In the genomic region with DNA sequence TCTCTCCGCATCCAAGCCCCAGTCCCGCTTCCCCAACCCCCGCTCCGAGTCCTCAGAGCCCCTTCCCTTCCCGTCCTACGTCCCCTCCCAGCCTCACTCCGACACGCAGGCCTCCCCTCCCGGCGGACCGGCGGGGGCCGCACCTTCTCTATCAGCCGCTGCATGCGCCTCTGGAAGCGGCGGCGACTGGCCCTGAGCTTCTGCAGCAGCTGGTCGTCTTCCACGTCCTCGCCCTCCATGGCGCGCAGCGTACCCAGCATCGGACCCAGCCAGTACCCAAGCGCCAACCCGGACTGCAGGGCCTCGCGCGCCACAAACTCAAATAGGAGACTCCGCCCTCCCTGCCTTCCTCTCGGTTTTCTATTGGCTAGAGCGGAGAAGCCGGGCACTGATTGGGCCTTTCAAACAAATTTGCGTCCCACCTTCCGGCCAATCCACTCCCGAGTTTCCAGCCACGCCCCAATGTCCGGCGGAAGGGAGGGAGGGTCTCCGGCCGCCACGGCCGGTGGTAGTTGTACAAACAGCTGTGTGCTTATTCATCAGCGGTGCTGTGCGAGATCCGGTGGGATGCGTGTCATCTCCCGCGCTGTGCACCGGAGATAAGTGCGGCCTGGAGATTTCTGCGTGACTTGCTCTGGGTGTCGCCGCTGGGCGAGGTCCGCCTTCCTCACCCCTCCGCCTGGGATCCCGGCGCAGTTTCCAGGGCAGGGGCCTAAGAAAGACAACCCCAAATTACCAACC, we compare ENCODE assay signal across 8 cellular contexts. TPM values are rescaled to one million over a fixed set of nuclear protein-coding genes. Genes with fewer than 3 reads are reported as not detected.
DNase-seq lines count a peak whose midpoint lies in the region; ATAC-seq and TF ChIP-seq lines count a peak whose summit lies in the region.

A gene with protein sequence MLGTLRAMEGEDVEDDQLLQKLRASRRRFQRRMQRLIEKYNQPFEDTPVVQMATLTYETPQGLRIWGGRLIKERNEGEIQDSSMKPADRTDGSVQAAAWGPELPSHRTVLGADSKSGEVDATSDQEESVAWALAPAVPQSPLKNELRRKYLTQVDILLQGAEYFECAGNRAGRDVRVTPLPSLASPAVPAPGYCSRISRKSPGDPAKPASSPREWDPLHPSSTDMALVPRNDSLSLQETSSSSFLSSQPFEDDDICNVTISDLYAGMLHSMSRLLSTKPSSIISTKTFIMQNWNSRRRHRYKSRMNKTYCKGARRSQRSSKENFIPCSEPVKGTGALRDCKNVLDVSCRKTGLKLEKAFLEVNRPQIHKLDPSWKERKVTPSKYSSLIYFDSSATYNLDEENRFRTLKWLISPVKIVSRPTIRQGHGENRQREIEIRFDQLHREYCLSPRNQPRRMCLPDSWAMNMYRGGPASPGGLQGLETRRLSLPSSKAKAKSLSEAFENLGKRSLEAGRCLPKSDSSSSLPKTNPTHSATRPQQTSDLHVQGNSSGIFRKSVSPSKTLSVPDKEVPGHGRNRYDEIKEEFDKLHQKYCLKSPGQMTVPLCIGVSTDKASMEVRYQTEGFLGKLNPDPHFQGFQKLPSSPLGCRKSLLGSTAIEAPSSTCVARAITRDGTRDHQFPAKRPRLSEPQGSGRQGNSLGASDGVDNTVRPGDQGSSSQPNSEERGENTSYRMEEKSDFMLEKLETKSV (minus strand): TSS at position 295 of the 741 bp plus-strand sequence. CDS start 35 bp downstream, at position 260.

- no TSS peak for BruUV-seq in PC-9 (replicated peaks; lab: Mats Ljungman, UMichigan)

- POLR2A ChIA-PET in PC-9 (lab: Charles Lee; ENCODE audit: unreplicated experiment), result interaction anchor here (0.5 to 1.0 kb wide), 5 partner anchors 120 to 1897 kb away, joined by 4 to 6 read pairs (median 5); no protein-coding TSS in a partner anchor

- H3K27ac ChIP-seq in PC-9, result peak within 1 kb of the TSS; percentile 21; the same call in 1 of the 2 replicates
- peak within 1 kb of the TSS; percentile 66 to 79 for H3K27ac ChIP-seq in esophagus (ENCODE audit: low read depth in 2 of 2, low read length in 1 of 2)
- peak within 1 kb of the TSS; percentile 26 for H3K27ac ChIP-seq in muscle layer of duodenum (ENCODE audit: low read length)

- no peaks in the 10 kb centered on the region for H4K20me1 ChIP-seq in PC-9 (ENCODE audit: insufficient read depth)

- DNase-seq in DMS53 treated with DMSO at 0.1 percent for 48 hours (lab: John Stamatoyannopoulos, UW; ENCODE audit: unreplicated experiment), result peak; percentile 85
- DNase-seq in KBM-7, result peak; percentile 97
- peak; percentile 95 to 98 for DNase-seq in PC-9
- DNase-seq in activated T-cell treated with anti-CD3 and anti-CD28 coated beads for 48 hours (ENCODE audit: low read depth), result peak; percentile 88
- peak; percentile 83 for DNase-seq in stimulated activated CD8-positive, alpha-beta memory T cell treated with anti-CD3 and anti-CD28 coated beads, Interleukin-7, amount 100 ng/mL, for 24 hours (ENCODE audit: low read depth)

- in situ Hi-C loops in KBM-7 (cut with MboI; ENCODE audit: low pct_unique_long_range_greater_than_20kb, low sequenced_read_pairs), result no loop called here

- intact Hi-C loops in PC-9 (cut with micrococcal nuclease; ENCODE audit: unreplicated experiment), result loop anchor here (2.0 to 10.0 kb wide), 4 partner anchors 120 to 1253 kb away; a partner anchor contains a TSS

- TF ChIP-seq CTCF in PC-9 (conservative IDR thresholded peaks at IDR 0.05), result no peak

- H3K4me3 ChIP-seq in PC-9 (peak within 1 kb of the TSS; percentile 100), esophagus (ENCODE audit: low read depth in 1 of 2, low read length in 2 of 2) (peak within 1 kb of the TSS; percentile 68 to 85), muscle layer of duodenum (ENCODE audit: low read depth in 1 of 2, low read length in 2 of 2) (peak within 1 kb of the TSS; percentile 70 to 89)

- H3K9me3 ChIP-seq in PC-9 (ENCODE audit: insufficient read depth, low read depth), result no peaks in the 10 kb centered on the region
- H3K9me3 ChIP-seq in esophagus (ENCODE audit: control insufficient read depth in 2 of 2, insufficient read depth in 1 of 2, low read depth in 1 of 2, low read length in 1 of 2), result no peaks in the 10 kb centered on the region
- no peaks in the 10 kb centered on the region for H3K9me3 ChIP-seq in muscle layer of duodenum (ENCODE audit: control insufficient read depth in 1 of 2, low read length in 2 of 2)

- peak; percentile 94 for ATAC-seq in GM21723 (IDR thresholded peaks at IDR 0.05; ENCODE audit: unreplicated experiment)

- H3K9me2 ChIP-seq in PC-9 (ENCODE audit: insufficient read depth), result no peaks in the 10 kb centered on the region

- H3K36me3 ChIP-seq in PC-9 (ENCODE audit: low read depth) (peaks cover 26% of the 10 kb centered on the region), esophagus (ENCODE audit: control insufficient read depth in 2 of 2, insufficient read depth in 2 of 2, low read length in 1 of 2) (no peaks in the 10 kb centered on the region), muscle layer of duodenum (ENCODE audit: control insufficient read depth in 1 of 2, insufficient read depth in 2 of 2, low read length in 2 of 2) (no peaks in the 10 kb centered on the region)

- H3K79me2 ChIP-seq in PC-9 (ENCODE audit: low read depth), result peaks cover 49% of the 10 kb centered on the region

- peaks cover 12% of the 10 kb centered on the region for H3F3A ChIP-seq in PC-9 (ENCODE audit: insufficient read depth, low read depth)

- 0 to 1% methylated on average over 60 of the region's 60 CpGs for WGBS in esophagus, 2 donors

- H3K4me1 ChIP-seq in PC-9 (replicated peaks; ENCODE audit: insufficient read depth), result peaks cover 32% of the 10 kb centered on the region
- peaks cover 2% of the 10 kb centered on the region in 2 donors for H3K4me1 ChIP-seq in esophagus (ENCODE audit: control insufficient read depth in 2 of 2, insufficient read depth in 2 of 2, low read length in 1 of 2)
- peaks cover 0 to 9% of the 10 kb centered on the region in 2 donors for H3K4me1 ChIP-seq in muscle layer of duodenum (ENCODE audit: control insufficient read depth in 1 of 2, insufficient read depth in 2 of 2, low read length in 2 of 2)

- no peaks in the 10 kb centered on the region for H3K27me3 ChIP-seq in PC-9 (ENCODE audit: insufficient read depth, low read depth)
- H3K27me3 ChIP-seq in esophagus (ENCODE audit: control insufficient read depth in 1 of 2, insufficient read depth in 2 of 2, low read length in 2 of 2), result no peaks in the 10 kb centered on the region
- no peaks in the 10 kb centered on the region for H3K27me3 ChIP-seq in muscle layer of duodenum (ENCODE audit: low read depth, low read length)

- H2AFZ ChIP-seq in PC-9, result peak within 1 kb of the TSS; percentile 97

- CTCF ChIA-PET in PC-9 (lab: Charles Lee), result no interaction called here

- H3K4me2 ChIP-seq in PC-9, result peak within 1 kb of the TSS; percentile 80

RNA-seq across cellular contexts. Expression of the gene that starts here (rescaled TPM):
- 109 TPM in 2 replicates for total RNA-seq in PC-9 (2021)
- 1 to 10 TPM; 6.6 to 9.5 TPM for polyA plus RNA-seq in esophagus

Comparison
In these comparisons a context has a peak if more than half of its experiments do, and no peak if none do; other contexts are left out.
1. Peak in every context shown above with its lines: DNase-seq, ATAC-seq, H3K4me3 ChIP-seq and H3K27ac ChIP-seq.
2. H3K27ac ChIP-seq: peak in every context shown above with its lines; median percentile 72 in esophagus; 26 in muscle layer of duodenum; 21 in PC-9.